1 cellular context compared by ENCODE assay signal in the genomic region with DNA sequence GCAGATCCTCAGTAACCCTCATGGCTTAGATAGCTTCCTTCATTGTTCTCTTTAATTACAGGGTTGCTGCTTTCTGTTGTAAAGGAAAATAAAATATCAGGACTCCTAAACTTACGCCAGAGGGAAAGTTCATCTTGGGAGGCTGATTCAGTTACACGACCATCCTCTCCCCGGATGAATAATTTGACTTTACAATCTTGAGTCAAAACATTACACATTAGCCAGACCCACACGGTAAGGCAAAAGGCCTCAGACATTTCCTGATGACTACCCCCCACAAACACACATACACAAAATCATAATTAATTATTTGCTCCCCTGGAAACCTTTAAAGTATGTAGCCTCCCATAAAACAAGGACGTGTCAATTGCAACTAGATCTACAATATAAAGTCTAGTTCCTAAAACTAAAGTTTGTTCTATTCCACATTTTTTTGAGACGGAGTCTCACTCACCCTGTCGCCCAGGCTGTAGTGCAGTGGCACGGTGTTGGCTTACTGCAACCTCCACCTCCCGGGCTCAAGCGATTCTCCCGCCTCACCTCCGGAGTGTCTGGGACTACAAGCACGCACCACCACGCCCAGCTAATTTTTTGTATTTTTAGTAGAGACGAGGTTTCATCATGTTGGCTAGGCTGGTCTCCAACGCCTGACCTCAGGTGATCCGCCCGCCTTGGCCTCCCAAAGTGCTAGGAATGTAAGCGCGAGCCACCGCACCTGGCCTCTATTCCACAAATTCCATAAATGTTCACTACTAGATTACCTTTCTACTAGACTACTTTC.
TF ChIP-seq lines count a peak whose summit lies in the region.

No MANE protein-coding gene starts in this region.

TF ChIP-seq in A549, 52 proteins besides CTCF, POLR2A, EP300 and RAD21:
- TF ChIP-seq HOXA7 (CRISPR knock-in tag; IDR thresholded peaks at IDR 0.05): peak; percentile 89; the same call in 1 of the 2 replicates
- no peak for TF ChIP-seq NR3C1 (IDR thresholded peaks at IDR 0.05)
- no peak for TF ChIP-seq SREBF2 (IDR thresholded peaks at IDR 0.05)
- no peak for TF ChIP-seq GATA3 (IDR thresholded peaks at IDR 0.05; ENCODE audit: borderline replicate concordance)
- 0 out of 5 replicates have a peak, but pooled peaks of 1 of the 2 experiments have one; percentile 10 for TF ChIP-seq JUN (IDR thresholded peaks at IDR 0.05)
- TF ChIP-seq MAZ (IDR thresholded peaks at IDR 0.05; ENCODE audit: borderline replicate concordance, low read depth, low read length): no peak
- TF ChIP-seq, protein P1, sequence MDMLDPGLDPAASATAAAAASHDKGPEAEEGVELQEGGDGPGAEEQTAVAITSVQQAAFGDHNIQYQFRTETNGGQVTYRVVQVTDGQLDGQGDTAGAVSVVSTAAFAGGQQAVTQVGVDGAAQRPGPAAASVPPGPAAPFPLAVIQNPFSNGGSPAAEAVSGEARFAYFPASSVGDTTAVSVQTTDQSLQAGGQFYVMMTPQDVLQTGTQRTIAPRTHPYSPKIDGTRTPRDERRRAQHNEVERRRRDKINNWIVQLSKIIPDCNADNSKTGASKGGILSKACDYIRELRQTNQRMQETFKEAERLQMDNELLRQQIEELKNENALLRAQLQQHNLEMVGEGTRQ (IDR thresholded peaks at IDR 0.05): no peak
- TF ChIP-seq RARB (CRISPR knock-in tag; IDR thresholded peaks at IDR 0.05): no peak; the same call in 1 of the 2 replicates
- TF ChIP-seq, protein P2, sequence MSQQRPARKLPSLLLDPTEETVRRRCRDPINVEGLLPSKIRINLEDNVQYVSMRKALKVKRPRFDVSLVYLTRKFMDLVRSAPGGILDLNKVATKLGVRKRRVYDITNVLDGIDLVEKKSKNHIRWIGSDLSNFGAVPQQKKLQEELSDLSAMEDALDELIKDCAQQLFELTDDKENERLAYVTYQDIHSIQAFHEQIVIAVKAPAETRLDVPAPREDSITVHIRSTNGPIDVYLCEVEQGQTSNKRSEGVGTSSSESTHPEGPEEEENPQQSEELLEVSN (IDR thresholded peaks at IDR 0.05; ENCODE audit: borderline replicate concordance, low read depth): no peak
- no peak for TF ChIP-seq FOXS1 (CRISPR knock-in tag; IDR thresholded peaks at IDR 0.05)
- TF ChIP-seq RCOR1 (IDR thresholded peaks at IDR 0.05; ENCODE audit: low read depth, low read length): no peak
- no peak for TF ChIP-seq CEBPB (IDR thresholded peaks at IDR 0.05)
- TF ChIP-seq, protein P3, sequence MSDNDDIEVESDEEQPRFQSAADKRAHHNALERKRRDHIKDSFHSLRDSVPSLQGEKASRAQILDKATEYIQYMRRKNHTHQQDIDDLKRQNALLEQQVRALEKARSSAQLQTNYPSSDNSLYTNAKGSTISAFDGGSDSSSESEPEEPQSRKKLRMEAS (IDR thresholded peaks at IDR 0.05): peak; percentile 41
- TF ChIP-seq EHMT2 (IDR thresholded peaks at IDR 0.05; ENCODE audit: low read depth): no peak
- TF ChIP-seq MAFK (IDR thresholded peaks at IDR 0.05; ENCODE audit: partially characterized antibody): no peak
- TF ChIP-seq ESRRA (IDR thresholded peaks at IDR 0.05; ENCODE audit: borderline replicate concordance, low read length): no peak
- no peak for TF ChIP-seq KDM5A (IDR thresholded peaks at IDR 0.05)
- no peak for TF ChIP-seq TP53 (CRISPR knock-in tag; IDR thresholded peaks at IDR 0.05)
- no peak for TF ChIP-seq JUNB (IDR thresholded peaks at IDR 0.05)
- TF ChIP-seq TFCP2L1 (CRISPR knock-in tag; IDR thresholded peaks at IDR 0.05): no peak; the same call in 1 of the 2 replicates
- no peak for TF ChIP-seq FOSL2 (IDR thresholded peaks at IDR 0.05)
- peak; percentile 27 for TF ChIP-seq FOSL2 (CRISPR knock-in tag; IDR thresholded peaks at IDR 0.05)
- TF ChIP-seq, protein P4, sequence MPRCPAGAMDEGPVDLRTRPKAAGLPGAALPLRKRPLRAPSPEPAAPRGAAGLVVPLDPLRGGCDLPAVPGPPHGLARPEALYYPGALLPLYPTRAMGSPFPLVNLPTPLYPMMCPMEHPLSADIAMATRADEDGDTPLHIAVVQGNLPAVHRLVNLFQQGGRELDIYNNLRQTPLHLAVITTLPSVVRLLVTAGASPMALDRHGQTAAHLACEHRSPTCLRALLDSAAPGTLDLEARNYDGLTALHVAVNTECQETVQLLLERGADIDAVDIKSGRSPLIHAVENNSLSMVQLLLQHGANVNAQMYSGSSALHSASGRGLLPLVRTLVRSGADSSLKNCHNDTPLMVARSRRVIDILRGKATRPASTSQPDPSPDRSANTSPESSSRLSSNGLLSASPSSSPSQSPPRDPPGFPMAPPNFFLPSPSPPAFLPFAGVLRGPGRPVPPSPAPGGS (IDR thresholded peaks at IDR 0.05): peak; percentile 54; the same call in 1 of the 3 replicates
- TF ChIP-seq, protein P5, sequence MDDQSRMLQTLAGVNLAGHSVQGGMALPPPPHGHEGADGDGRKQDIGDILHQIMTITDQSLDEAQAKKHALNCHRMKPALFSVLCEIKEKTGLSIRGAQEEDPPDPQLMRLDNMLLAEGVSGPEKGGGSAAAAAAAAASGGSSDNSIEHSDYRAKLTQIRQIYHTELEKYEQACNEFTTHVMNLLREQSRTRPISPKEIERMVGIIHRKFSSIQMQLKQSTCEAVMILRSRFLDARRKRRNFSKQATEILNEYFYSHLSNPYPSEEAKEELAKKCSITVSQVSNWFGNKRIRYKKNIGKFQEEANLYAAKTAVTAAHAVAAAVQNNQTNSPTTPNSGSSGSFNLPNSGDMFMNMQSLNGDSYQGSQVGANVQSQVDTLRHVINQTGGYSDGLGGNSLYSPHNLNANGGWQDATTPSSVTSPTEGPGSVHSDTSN (IDR thresholded peaks at IDR 0.05): no peak
- TF ChIP-seq CBX2 (IDR thresholded peaks at IDR 0.05; ENCODE audit: borderline replicate concordance, low read depth): no peak
- TF ChIP-seq MYC (IDR thresholded peaks at IDR 0.05; ENCODE audit: borderline replicate concordance, low read length): no peak
- no peak for TF ChIP-seq NPAS2 (CRISPR knock-in tag; IDR thresholded peaks at IDR 0.05; ENCODE audit: borderline replicate concordance)
- no peak for TF ChIP-seq RNF2 (IDR thresholded peaks at IDR 0.05; ENCODE audit: borderline replicate concordance, low read depth)
- TF ChIP-seq CBX8 (IDR thresholded peaks at IDR 0.05): no peak
- TF ChIP-seq, protein P6, sequence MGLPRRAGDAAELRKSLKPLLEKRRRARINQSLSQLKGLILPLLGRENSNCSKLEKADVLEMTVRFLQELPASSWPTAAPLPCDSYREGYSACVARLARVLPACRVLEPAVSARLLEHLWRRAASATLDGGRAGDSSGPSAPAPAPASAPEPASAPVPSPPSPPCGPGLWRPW (IDR thresholded peaks at IDR 0.05): no peak
- TF ChIP-seq ZSCAN20 (CRISPR knock-in tag; IDR thresholded peaks at IDR 0.05): no peak; the same call in 1 of the 2 replicates
- TF ChIP-seq HDAC2 (IDR thresholded peaks at IDR 0.05): no peak
- TF ChIP-seq POLR2AphosphoS2 (conservative IDR thresholded peaks at IDR 0.05; ENCODE audit: low read length): no peak
- TF ChIP-seq ZC3H11A (IDR thresholded peaks at IDR 0.05): no peak
- TF ChIP-seq, protein P7, sequence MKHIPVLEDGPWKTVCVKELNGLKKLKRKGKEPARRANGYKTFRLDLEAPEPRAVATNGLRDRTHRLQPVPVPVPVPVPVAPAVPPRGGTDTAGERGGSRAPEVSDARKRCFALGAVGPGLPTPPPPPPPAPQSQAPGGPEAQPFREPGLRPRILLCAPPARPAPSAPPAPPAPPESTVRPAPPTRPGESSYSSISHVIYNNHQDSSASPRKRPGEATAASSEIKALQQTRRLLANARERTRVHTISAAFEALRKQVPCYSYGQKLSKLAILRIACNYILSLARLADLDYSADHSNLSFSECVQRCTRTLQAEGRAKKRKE (CRISPR knock-in tag; IDR thresholded peaks at IDR 0.05; ENCODE audit: low read depth): no peak
- TF ChIP-seq KDM1A (IDR thresholded peaks at IDR 0.05; ENCODE audit: low read depth): no peak
- TF ChIP-seq HOXB13 (CRISPR knock-in tag; IDR thresholded peaks at IDR 0.05; ENCODE audit: low read depth): no peak
- no peak; the same call in 1 of the 2 replicates for TF ChIP-seq HEYL (CRISPR knock-in tag; IDR thresholded peaks at IDR 0.05)
- TF ChIP-seq, protein P8, sequence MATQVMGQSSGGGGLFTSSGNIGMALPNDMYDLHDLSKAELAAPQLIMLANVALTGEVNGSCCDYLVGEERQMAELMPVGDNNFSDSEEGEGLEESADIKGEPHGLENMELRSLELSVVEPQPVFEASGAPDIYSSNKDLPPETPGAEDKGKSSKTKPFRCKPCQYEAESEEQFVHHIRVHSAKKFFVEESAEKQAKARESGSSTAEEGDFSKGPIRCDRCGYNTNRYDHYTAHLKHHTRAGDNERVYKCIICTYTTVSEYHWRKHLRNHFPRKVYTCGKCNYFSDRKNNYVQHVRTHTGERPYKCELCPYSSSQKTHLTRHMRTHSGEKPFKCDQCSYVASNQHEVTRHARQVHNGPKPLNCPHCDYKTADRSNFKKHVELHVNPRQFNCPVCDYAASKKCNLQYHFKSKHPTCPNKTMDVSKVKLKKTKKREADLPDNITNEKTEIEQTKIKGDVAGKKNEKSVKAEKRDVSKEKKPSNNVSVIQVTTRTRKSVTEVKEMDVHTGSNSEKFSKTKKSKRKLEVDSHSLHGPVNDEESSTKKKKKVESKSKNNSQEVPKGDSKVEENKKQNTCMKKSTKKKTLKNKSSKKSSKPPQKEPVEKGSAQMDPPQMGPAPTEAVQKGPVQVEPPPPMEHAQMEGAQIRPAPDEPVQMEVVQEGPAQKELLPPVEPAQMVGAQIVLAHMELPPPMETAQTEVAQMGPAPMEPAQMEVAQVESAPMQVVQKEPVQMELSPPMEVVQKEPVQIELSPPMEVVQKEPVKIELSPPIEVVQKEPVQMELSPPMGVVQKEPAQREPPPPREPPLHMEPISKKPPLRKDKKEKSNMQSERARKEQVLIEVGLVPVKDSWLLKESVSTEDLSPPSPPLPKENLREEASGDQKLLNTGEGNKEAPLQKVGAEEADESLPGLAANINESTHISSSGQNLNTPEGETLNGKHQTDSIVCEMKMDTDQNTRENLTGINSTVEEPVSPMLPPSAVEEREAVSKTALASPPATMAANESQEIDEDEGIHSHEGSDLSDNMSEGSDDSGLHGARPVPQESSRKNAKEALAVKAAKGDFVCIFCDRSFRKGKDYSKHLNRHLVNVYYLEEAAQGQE (IDR thresholded peaks at IDR 0.05): no peak
- TF ChIP-seq, protein P9, sequence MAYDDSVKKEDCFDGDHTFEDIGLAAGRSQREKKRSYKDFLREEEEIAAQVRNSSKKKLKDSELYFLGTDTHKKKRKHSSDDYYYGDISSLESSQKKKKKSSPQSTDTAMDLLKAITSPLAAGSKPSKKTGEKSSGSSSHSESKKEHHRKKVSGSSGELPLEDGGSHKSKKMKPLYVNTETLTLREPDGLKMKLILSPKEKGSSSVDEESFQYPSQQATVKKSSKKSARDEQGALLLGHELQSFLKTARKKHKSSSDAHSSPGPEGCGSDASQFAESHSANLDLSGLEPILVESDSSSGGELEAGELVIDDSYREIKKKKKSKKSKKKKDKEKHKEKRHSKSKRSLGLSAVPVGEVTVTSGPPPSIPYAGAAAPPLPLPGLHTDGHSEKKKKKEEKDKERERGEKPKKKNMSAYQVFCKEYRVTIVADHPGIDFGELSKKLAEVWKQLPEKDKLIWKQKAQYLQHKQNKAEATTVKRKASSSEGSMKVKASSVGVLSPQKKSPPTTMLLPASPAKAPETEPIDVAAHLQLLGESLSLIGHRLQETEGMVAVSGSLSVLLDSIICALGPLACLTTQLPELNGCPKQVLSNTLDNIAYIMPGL (CRISPR knock-in tag; IDR thresholded peaks at IDR 0.05; ENCODE audit: borderline replicate concordance): no peak
- TF ChIP-seq EHF (CRISPR knock-in tag; IDR thresholded peaks at IDR 0.05): no peak
